ENCODE assay signal across 19 cellular contexts in the genomic region with DNA sequence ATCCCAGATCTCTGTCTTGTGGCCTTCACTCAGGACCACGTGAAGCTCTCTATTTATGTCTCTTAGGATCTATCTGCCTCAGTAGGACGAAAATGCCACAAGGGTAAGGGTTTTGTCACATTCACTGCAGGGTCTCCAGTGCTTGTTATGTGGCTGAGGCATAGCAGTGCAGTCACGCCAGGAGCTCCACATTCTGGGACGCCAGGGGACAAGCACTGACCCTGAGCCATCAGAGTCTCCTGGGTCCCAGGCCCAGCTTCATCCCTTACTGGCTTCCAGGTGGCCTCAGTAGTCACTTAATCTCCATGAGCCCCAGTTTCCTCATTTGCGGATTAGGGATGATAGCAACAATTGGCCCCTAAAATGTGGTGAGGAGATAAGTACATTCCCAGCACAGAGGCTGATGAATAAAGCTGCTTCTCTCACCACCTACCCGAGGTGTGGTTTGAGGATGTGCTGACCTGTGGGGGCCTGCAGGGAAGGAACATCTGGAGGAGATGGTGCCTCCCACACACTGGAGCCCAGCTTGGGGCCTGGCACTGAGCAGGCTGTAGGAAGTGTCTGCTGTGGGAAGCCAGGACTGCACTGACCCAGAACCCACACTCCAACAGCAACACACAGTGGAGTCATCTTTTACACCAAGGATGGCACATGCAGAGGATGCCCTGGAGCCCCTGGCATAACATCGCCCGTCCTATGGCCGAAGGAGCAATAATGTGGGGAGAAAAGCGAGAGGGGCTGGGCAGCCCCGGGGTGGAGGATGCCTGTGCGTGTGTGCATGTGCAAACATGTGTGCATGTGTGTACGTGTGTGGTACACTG.
DNase-seq lines count a peak whose midpoint lies in the region; ATAC-seq and TF ChIP-seq lines count a peak whose summit lies in the region.
"Had no signal": no experiment of that assay in that cellular context is flagged by ENCODE, and none has a peak within 500 bp of the region (broad histone marks: within the 10 kb centered on the region; RNA-seq: fewer than 3 reads in every experiment).

No MANE protein-coding gene starts in this region.

- no peaks in the 10 kb centered on the region for H3K27me3 ChIP-seq in Peyer's patch
- H3K27me3 ChIP-seq: MG63 had no signal

- DNase-seq in Daoy (ENCODE audit: low read depth) (peak; percentile 9), MV-4-11 (lab: John Stamatoyannopoulos, UW) (peak; percentile 9), left kidney (ENCODE audit: low read depth, low spot score) (peak; percentile 55), progenitor cell of endocrine pancreas (ENCODE audit: low spot score, unreplicated experiment) (no peak), Peyer's patch (no peak)
- no peak for DNase-seq in activated CD4-positive, CD25-positive, alpha-beta regulatory T cell (lab: John Stamatoyannopoulos, UW)
- DNase-seq: H7, Kasumi-1, MG63, NCI-H1092 treated with DMSO at 0.1 percent for 48 hours, NCI-H2081 treated with DMSO at 0.1 percent for 48 hours, NCI-H748 treated with DMSO at 0.1 percent for 48 hours, OCI-M1, SHP77 treated with DMSO at 0.1 percent for 48 hours, SK-N-SH had no signal

- H3K9me3 Mint-ChIP-seq in progenitor cell of endocrine pancreas (ENCODE audit: low read depth) = peaks cover 5% of the 10 kb centered on the region

- H3K4me3 ChIP-seq in Peyer's patch = no peak overlapping the region
- H3K4me3 ChIP-seq: MG63 had no signal

- no peak overlapping the region for H3K4me3 Mint-ChIP-seq in progenitor cell of endocrine pancreas (ENCODE audit: low read depth)
- H3K4me3 Mint-ChIP-seq: IgD-negative memory B cell had no signal

- no peak overlapping the region for H3K27ac ChIP-seq in Peyer's patch
- H3K27ac ChIP-seq: C4-2B, HL-60 had no signal

- peak overlapping the region; percentile 60 for H3K27ac Mint-ChIP-seq in progenitor cell of endocrine pancreas
- H3K27ac Mint-ChIP-seq: IgD-negative memory B cell had no signal

- no peaks in the 10 kb centered on the region for H3K4me1 Mint-ChIP-seq in progenitor cell of endocrine pancreas (ENCODE audit: low read depth)

- TF ChIP-seq CTCF in progenitor cell of endocrine pancreas (IDR thresholded peaks at IDR 0.05; ENCODE audit: unreplicated experiment) (no peak), Peyer's patch (IDR thresholded peaks at IDR 0.05) (no peak)

- no peaks in the 10 kb centered on the region for H3K4me1 ChIP-seq in Peyer's patch

- H3K9me3 ChIP-seq in Peyer's patch = no peaks in the 10 kb centered on the region
- H3K9me3 ChIP-seq: MG63, SK-N-SH had no signal

- peaks cover 3% of the 10 kb centered on the region for H3K27me3 Mint-ChIP-seq in progenitor cell of endocrine pancreas

- no peak for ATAC-seq in GM18519 (IDR thresholded peaks at IDR 0.05; ENCODE audit: low FRiP score, unreplicated experiment)

- no peak for TF ChIP-seq POLR2A in Peyer's patch (IDR thresholded peaks at IDR 0.05)

- no peaks in the 10 kb centered on the region for H3K36me3 Mint-ChIP-seq in progenitor cell of endocrine pancreas (ENCODE audit: insufficient read depth)
- H3K36me3 Mint-ChIP-seq: IgD-negative memory B cell had no signal

- H3K36me3 ChIP-seq in Peyer's patch = no peaks in the 10 kb centered on the region
- H3K36me3 ChIP-seq: MG63 had no signal

Comparison
In these comparisons a context has a peak if more than half of its experiments do, and no peak if none do; other contexts are left out.
1. DNase-seq: peak in Daoy (single experiment), MV-4-11 (single experiment) and left kidney (single experiment); none in progenitor cell of endocrine pancreas (single experiment), Peyer's patch (0 of 3) and activated CD4-positive, CD25-positive, alpha-beta regulatory T cell (0 of 4).